ENCODE assay signal across 14 cellular contexts in genomic region chr6:26321005-26321404, GRCh38. TPM values are rescaled to one million over a fixed set of nuclear protein-coding genes. Genes with fewer than 3 reads are reported as not detected.
A peak's percentile ranks its signal among the peaks of the same experiment; 100 is the strongest.
DNase-seq lines count a peak whose midpoint lies in the region; ATAC-seq, FAIRE-seq and TF ChIP-seq lines count a peak whose summit lies in the region.
"Had no signal": no experiment of that assay in that cellular context is flagged by ENCODE, and none has a peak within 500 bp of the region (broad histone marks: within the 10 kb centered on the region; RNA-seq: fewer than 3 reads in every experiment).

No MANE protein-coding gene starts in this region.

- H4K20me1 ChIP-seq in PC-3 (ENCODE audit: low read length) (no peaks in the 10 kb centered on the region), fibroblast of lung (ENCODE audit: control insufficient read depth, extremely low read depth, insufficient read depth, low read length) (no peaks in the 10 kb centered on the region)

- DNase-seq in NCI-H82 (lab: John Stamatoyannopoulos, UW) (peak; percentile 34), NCI-H82 treated with DMSO at 0.1 percent for 48 hours (lab: John Stamatoyannopoulos, UW; ENCODE audit: unreplicated experiment) (no peak), GM12891 (ENCODE audit: insufficient read length, low spot score) (no peak), PC-3 (no peak), fibroblast of lung (ENCODE audit: low read depth in 2 of 2) (no peak), GF-D8 (lab: John Stamatoyannopoulos, UW) (no peak)
- DNase-seq: central memory CD4-positive, alpha-beta T cell; DMS153; posterior cingulate gyrus; Right ventricle myocardium superior; uterus had no signal

- H3K4me1 ChIP-seq in PC-3 (ENCODE audit: insufficient read depth, low read length) (peaks cover 8% of the 10 kb centered on the region; the same call in 1 of the 2 replicates), fibroblast of lung (ENCODE audit: control insufficient read depth, extremely low read depth, insufficient read depth, low read length) (no peaks in the 10 kb centered on the region)
- H3K4me1 ChIP-seq: uterus had no signal

- H3K79me2 ChIP-seq in PC-3 (ENCODE audit: low read length) = no peaks in the 10 kb centered on the region
- H3K79me2 ChIP-seq in fibroblast of lung (ENCODE audit: control insufficient read depth, insufficient read depth, low read length) = no peaks in the 10 kb centered on the region

- TF ChIP-seq POLR2A in GM12891 (IDR thresholded peaks at IDR 0.05; ENCODE audit: low read depth, low read length) = no peak

- POLR2A ChIA-PET in PC-3 (lab: Charles Lee; ENCODE audit: unreplicated experiment) = interaction anchor here (0.6 kb wide), 1 partner anchor 58 kb away, joined by 6 read pairs; no protein-coding TSS in a partner anchor

- H3K4me3 ChIP-seq in PC-3 (ENCODE audit: low read length) (peak overlapping the region; percentile 79), fibroblast of lung (replicated peaks in 1 of 4; ENCODE audit: control extremely low read depth in 1 of 4, insufficient read depth in 1 of 4, low read depth in 3 of 4, low read length in 4 of 4) (peak overlapping the region in 2 of 4 experiments; percentile 70 to 83)
- H3K4me3 ChIP-seq: uterus had no signal

- H3F3A ChIP-seq in PC-3 (ENCODE audit: low read length, unreplicated experiment) = peaks cover 5% of the 10 kb centered on the region

- BruUV-seq in PC-3 (replicated peaks; lab: Mats Ljungman, UMichigan) = no TSS peak

- CTCF ChIA-PET in PC-3 (lab: Charles Lee) = no interaction called here

- ATAC-seq in PC-3 (no peak), HG02763 (IDR thresholded peaks at IDR 0.05; ENCODE audit: unreplicated experiment) (no peak), HG02981 (IDR thresholded peaks at IDR 0.05; ENCODE audit: unreplicated experiment) (no peak)

- peak; percentile 26 for FAIRE-seq in GM12891 (lab: Jason Lieb, UNC)
- FAIRE-seq: GM18507 had no signal

- H3K9ac ChIP-seq in PC-3 (ENCODE audit: low read length) (no peak overlapping the region), fibroblast of lung (ENCODE audit: insufficient read depth, low read length) (no peak overlapping the region)

- peak overlapping the region; percentile 66 for H2AFZ ChIP-seq in PC-3 (ENCODE audit: low read length)
- peak overlapping the region; percentile 57 for H2AFZ ChIP-seq in fibroblast of lung (ENCODE audit: low read length)

- H3K27me3 ChIP-seq in PC-3 (ENCODE audit: low read length) = no peaks in the 10 kb centered on the region
- no peaks in the 10 kb centered on the region for H3K27me3 ChIP-seq in fibroblast of lung (ENCODE audit: control insufficient read depth, insufficient read depth, low read length)

- H3K9me3 ChIP-seq in PC-3 (ENCODE audit: low read length) = no peaks in the 10 kb centered on the region
- no peaks in the 10 kb centered on the region for H3K9me3 ChIP-seq in fibroblast of lung (ENCODE audit: control insufficient read depth, insufficient read depth, low read depth, low read length)
- H3K9me3 ChIP-seq: uterus had no signal

- H3K27ac ChIP-seq in PC-3 (ENCODE audit: low read length) (no peak overlapping the region), fibroblast of lung (ENCODE audit: insufficient read depth, low read length) (no peak overlapping the region)
- H3K27ac ChIP-seq: uterus had no signal

- no peak for TF ChIP-seq CTCF in PC-3 (conservative IDR thresholded peaks at IDR 0.05; ENCODE audit: low read depth, low read length)
- no peak for TF ChIP-seq CTCF in fibroblast of lung (conservative IDR thresholded peaks at IDR 0.05 in 1 of 2, IDR thresholded peaks at IDR 0.05 in 1 of 2; ENCODE audit: low read depth in 1 of 2, low read length in 2 of 2)

- H3K36me3 ChIP-seq in PC-3 (ENCODE audit: low read depth, low read length) (no peaks in the 10 kb centered on the region), fibroblast of lung (ENCODE audit: control insufficient read depth, insufficient read depth, low read length) (no peaks in the 10 kb centered on the region)
- H3K36me3 ChIP-seq: uterus had no signal

- intact Hi-C loops in PC-3 (cut with micrococcal nuclease) = no loop called here

- H3K9me2 ChIP-seq in PC-3 (replicated peaks; ENCODE audit: low read length) = no peaks in the 10 kb centered on the region

- H3K4me2 ChIP-seq in PC-3 (ENCODE audit: low read length) (peak overlapping the region; percentile 67), fibroblast of lung (ENCODE audit: extremely low read depth, insufficient read depth, low read length) (peak overlapping the region; percentile 45)

TF ChIP-seq in GM12891, 5 proteins besides CTCF, POLR2A, EP300 and RAD21:
- no peak for TF ChIP-seq SPI1 (IDR thresholded peaks at IDR 0.05; ENCODE audit: low read depth, low read length)
- TF ChIP-seq PAX5 (IDR thresholded peaks at IDR 0.05; ENCODE audit: insufficient read depth, low read length, severe bottlenecking) = no peak
- no peak for TF ChIP-seq POLR2AphosphoS5 (IDR thresholded peaks at IDR 0.05; ENCODE audit: low read depth, low read length)
- no peak for TF ChIP-seq POU2F2 (IDR thresholded peaks at IDR 0.05; ENCODE audit: low read depth, low read length)
- no peak for TF ChIP-seq TAF1 (IDR thresholded peaks at IDR 0.05; ENCODE audit: low read depth, low read length)

RNA-seq across cellular contexts. Expression of gene BTN3A2, which starts 44.0 kb away (rescaled TPM):
- polyA plus RNA-seq in GM12891 (2012; ENCODE audit: low read depth, missing spikeins) = 22.4 TPM
- total RNA-seq in PC-3 (2014; rRNA removed) = 2.4 and 5.4 TPM in 2 replicates
- 21.6 and 21.8 TPM in 2 replicates for total RNA-seq in fibroblast of lung
- polyA plus RNA-seq in fibroblast of lung = 27.2 and 39.1 TPM in 2 replicates
- 19.1 and 24.8 TPM in 2 replicates for polyA plus RNA-seq in fibroblast of lung (2012)
- polyA minus RNA-seq in fibroblast of lung (ENCODE audit: low replicate concordance) = 10.0 and 23.6 TPM in 2 replicates
